1 cellular context compared by ENCODE assay signal in genomic region chr3:190877925-190878324, GRCh38.
TF ChIP-seq lines count a peak whose summit lies in the region.

No MANE protein-coding gene starts in this region.

TF ChIP-seq in SK-N-SH, 30 proteins besides CTCF, POLR2A, EP300 and RAD21 (continued from another document):
- TF ChIP-seq USF2 (IDR thresholded peaks at IDR 0.05; ENCODE audit: borderline replicate concordance, low read depth, low read length) (no peak), FOXM1 (IDR thresholded peaks at IDR 0.05; ENCODE audit: low read depth) (no peak), EZH2phosphoT487 (IDR thresholded peaks at IDR 0.05; ENCODE audit: borderline replicate concordance, low read depth) (no peak)
